ENCODE assay signal across 17 cellular contexts in the genomic region with DNA sequence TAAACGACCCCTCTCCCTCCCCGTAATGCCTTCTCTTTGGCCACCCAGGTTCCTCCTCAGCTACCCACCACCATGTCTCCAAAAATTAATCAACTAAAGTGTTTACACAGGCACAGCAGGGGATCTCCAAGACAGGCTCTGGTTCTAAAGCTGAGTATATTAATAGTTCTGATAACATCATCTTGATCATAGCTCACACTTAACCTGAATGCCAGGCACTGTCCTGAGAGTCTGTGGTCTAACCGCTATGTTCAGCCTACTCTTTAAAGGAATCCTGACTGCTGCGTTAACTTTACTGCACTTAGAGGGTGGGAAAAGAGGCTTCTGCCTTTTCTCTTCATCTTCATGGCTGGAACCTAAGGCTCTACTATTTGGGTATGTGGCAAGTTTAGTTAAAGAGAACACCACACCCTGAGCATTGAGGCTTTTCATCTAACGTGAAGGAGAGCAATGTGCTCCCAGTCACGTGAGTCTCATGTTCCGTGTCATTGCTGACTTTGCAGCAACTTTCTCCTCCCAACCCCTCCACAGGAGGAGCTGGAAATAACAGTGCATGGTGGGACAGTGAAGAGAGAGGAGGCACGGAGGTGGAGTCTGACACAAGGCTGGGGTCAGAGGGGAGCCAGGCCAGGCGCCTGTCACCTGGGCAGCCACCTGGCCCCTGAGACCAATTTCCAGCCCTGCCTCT.
DNase-seq lines count a peak whose midpoint lies in the region; ATAC-seq, FAIRE-seq and TF ChIP-seq lines count a peak whose summit lies in the region.
"Had no signal": no experiment of that assay in that cellular context is flagged by ENCODE, and none has a peak within 500 bp of the region (broad histone marks: within the 10 kb centered on the region; RNA-seq: fewer than 3 reads in every experiment).

No MANE protein-coding gene starts in this region.

- H3K4me1 Mint-ChIP-seq in activated CD4-positive, alpha-beta memory T cell treated with anti-CD3 and anti-CD28 coated beads for 36 hours (ENCODE audit: low read depth), result peaks cover 36% of the 10 kb centered on the region

- CTCF ChIA-PET in activated CD4-positive, alpha-beta memory T cell treated with anti-CD3 and anti-CD28 coated beads for 36 hours (lab: Charles Lee), result interaction anchor here (0.6 kb wide), 1 partner anchor 398 kb away, joined by 3 read pairs; no protein-coding TSS in a partner anchor

- H3K36me3 ChIP-seq in DND-41 (ENCODE audit: insufficient read depth, low read length) (no peaks in the 10 kb centered on the region), kidney (ENCODE audit: control insufficient read depth in 1 of 2, insufficient read depth in 2 of 2, low read length in 2 of 2) (no peaks in the 10 kb centered on the region), esophagus muscularis mucosa (no peaks in the 10 kb centered on the region)
- H3K36me3 ChIP-seq: neutrophil, suprapubic skin had no signal

- H3K4me1 ChIP-seq in DND-41 (ENCODE audit: insufficient read depth, low read length), result peaks cover 30% of the 10 kb centered on the region
- peaks cover 0 to 5% of the 10 kb centered on the region in 2 donors for H3K4me1 ChIP-seq in kidney (ENCODE audit: control insufficient read depth in 1 of 2, insufficient read depth in 1 of 2, low read depth in 1 of 2, low read length in 2 of 2)
- peaks cover 3 to 13% (median 8%) of the 10 kb centered on the region in 4 donors for H3K4me1 ChIP-seq in esophagus muscularis mucosa

- FAIRE-seq in kidney (lab: Jason Lieb, UNC), result no peak
- FAIRE-seq: islet of Langerhans, RCC 7860 had no signal

- H3K9me3 Mint-ChIP-seq in activated CD4-positive, alpha-beta memory T cell treated with anti-CD3 and anti-CD28 coated beads for 36 hours, result no peaks in the 10 kb centered on the region
- H3K9me3 Mint-ChIP-seq: activated naive CD4-positive, alpha-beta T cell treated with anti-CD3 and anti-CD28 coated beads for 36 hours had no signal

- H2AFZ ChIP-seq in DND-41 (ENCODE audit: low read depth, low read length), result peak overlapping the region; percentile 66

- H3K27me3 ChIP-seq in DND-41 (ENCODE audit: insufficient read depth, low read length, poor library complexity) (no peaks in the 10 kb centered on the region), dorsolateral prefrontal cortex (no peaks in the 10 kb centered on the region), esophagus muscularis mucosa (no peaks in the 10 kb centered on the region)
- H3K27me3 ChIP-seq: neutrophil, suprapubic skin had no signal

- H3K4me2 ChIP-seq in DND-41 (ENCODE audit: insufficient read depth, low read length), result peak overlapping the region; percentile 60

- POLR2A ChIA-PET in activated CD4-positive, alpha-beta memory T cell treated with anti-CD3 and anti-CD28 coated beads for 36 hours (lab: Charles Lee), result no interaction called here

- no peaks in the 10 kb centered on the region for H3K36me3 Mint-ChIP-seq in activated CD4-positive, alpha-beta memory T cell treated with anti-CD3 and anti-CD28 coated beads for 36 hours

- ATAC-seq in DND-41 (ENCODE audit: insufficient read depth, low read depth) (peak; percentile 80), HG03565 (IDR thresholded peaks at IDR 0.05; ENCODE audit: unreplicated experiment) (no peak)

- no peaks in the 10 kb centered on the region for H3K79me2 ChIP-seq in DND-41 (ENCODE audit: insufficient read depth, low read length)

- no peaks in the 10 kb centered on the region for H3K9me3 ChIP-seq in DND-41 (ENCODE audit: insufficient read depth, low read length, severe bottlenecking)
- no peaks in the 10 kb centered on the region for H3K9me3 ChIP-seq in kidney (ENCODE audit: control insufficient read depth in 1 of 2, low read length in 2 of 2)
- no peaks in the 10 kb centered on the region for H3K9me3 ChIP-seq in esophagus muscularis mucosa
- H3K9me3 ChIP-seq: neutrophil, suprapubic skin had no signal

- no peak for TF ChIP-seq CTCF in DND-41 (IDR thresholded peaks at IDR 0.05; ENCODE audit: borderline replicate concordance, extremely low read depth, low read length, poor library complexity, severe bottlenecking)
- TF ChIP-seq CTCF in kidney (IDR thresholded peaks at IDR 0.05; ENCODE audit: borderline replicate concordance, extremely low read depth, insufficient read depth), result no peak
- no peak for TF ChIP-seq CTCF in dorsolateral prefrontal cortex (IDR thresholded peaks at IDR 0.05 in 54 of 56, conservative IDR thresholded peaks at IDR 0.05 in 2 of 56; ENCODE audit: low read depth in 1 of 56, partially characterized antibody in 56 of 56)
- no peak for TF ChIP-seq CTCF in esophagus muscularis mucosa (IDR thresholded peaks at IDR 0.05)

- H3K9ac ChIP-seq in DND-41 (ENCODE audit: low read depth, low read length) (peak overlapping the region; percentile 46), kidney (ENCODE audit: low read length in 2 of 2) (no peak overlapping the region)

- intact Hi-C loops in activated CD4-positive, alpha-beta memory T cell treated with anti-CD3 and anti-CD28 coated beads for 36 hours (cut with micrococcal nuclease), result loop anchor here (2.0 to 10.0 kb wide), 6 partner anchors 86 to 757 kb away; a partner anchor contains a TSS
- intact Hi-C loops in kidney (cut with DNase I) (no loop called here), dorsolateral prefrontal cortex (cut with DNase I) (no loop called here), esophagus muscularis mucosa (cut with DNase I) (no loop called here)

- peak overlapping the region; percentile 85 for H3K27ac ChIP-seq in DND-41 (ENCODE audit: low read length)
- peak overlapping the region; percentile 6 to 18 for H3K27ac ChIP-seq in kidney (ENCODE audit: low read depth in 2 of 2, low read length in 2 of 2)
- H3K27ac ChIP-seq in dorsolateral prefrontal cortex, result peak overlapping the region in 8 of 59 donors; percentile 19 to 47 (median 36)
- no peak overlapping the region for H3K27ac ChIP-seq in esophagus muscularis mucosa (replicated peaks in 1 of 4)
- H3K27ac ChIP-seq: neutrophil, suprapubic skin had no signal

- TF ChIP-seq EP300 in esophagus muscularis mucosa (IDR thresholded peaks at IDR 0.05), result no peak

- DNase-seq in AG08395 (ENCODE audit: low spot score) (peak; percentile 4), DND-41 (peak; percentile 62), kidney (no peak), dorsolateral prefrontal cortex (no peak), hypothalamus (lab: John Stamatoyannopoulos, UW) (no peak), esophagus muscularis mucosa (ENCODE audit: extremely low spot score) (no peak)
- peak; percentile 26 for DNase-seq in activated CD4-positive, alpha-beta memory T cell treated with anti-CD3 and anti-CD28 coated beads for 36 hours
- DNase-seq: cerebellar nuclear complex, DMS153, NCI-H2107, NCI-H69 had no signal

- H4K20me1 ChIP-seq in DND-41 (ENCODE audit: insufficient read depth, low read length), result no peaks in the 10 kb centered on the region

- no peak overlapping the region for H3K4me3 Mint-ChIP-seq in activated CD4-positive, alpha-beta memory T cell treated with anti-CD3 and anti-CD28 coated beads for 36 hours
- H3K4me3 Mint-ChIP-seq: activated naive CD4-positive, alpha-beta T cell treated with anti-CD3 and anti-CD28 coated beads for 36 hours had no signal

- H3K27ac Mint-ChIP-seq in activated CD4-positive, alpha-beta memory T cell treated with anti-CD3 and anti-CD28 coated beads for 36 hours, result peak overlapping the region; percentile 67
- H3K27ac Mint-ChIP-seq: activated naive CD4-positive, alpha-beta T cell treated with anti-CD3 and anti-CD28 coated beads for 36 hours had no signal

- no peak for TF ChIP-seq POLR2A in esophagus muscularis mucosa (IDR thresholded peaks at IDR 0.05; ENCODE audit: low read depth)

- H3K4me3 ChIP-seq in DND-41 (ENCODE audit: low read depth in 1 of 2, low read length in 2 of 2) (peak overlapping the region in 1 of 2 experiments; percentile 41; a peak in 2 of 4 replicates), kidney (ENCODE audit: low read length in 2 of 2) (no peak overlapping the region), dorsolateral prefrontal cortex (no peak overlapping the region), esophagus muscularis mucosa (no peak overlapping the region)
- H3K4me3 ChIP-seq: suprapubic skin had no signal

- 46% methylated on average over 9 of the region's 9 CpGs for WGBS in esophagus muscularis mucosa

- H3K27me3 Mint-ChIP-seq in activated CD4-positive, alpha-beta memory T cell treated with anti-CD3 and anti-CD28 coated beads for 36 hours, result no peaks in the 10 kb centered on the region

Comparison
In these comparisons a context has a peak if more than half of its experiments do, and no peak if none do; other contexts are left out.
1. DNase-seq: peak in AG08395 (single experiment), DND-41 (single experiment) and activated CD4-positive, alpha-beta memory T cell treated with anti-CD3 and anti-CD28 coated beads for 36 hours (single experiment); none in kidney (single experiment), dorsolateral prefrontal cortex (0 of 10), hypothalamus (0 of 51) and esophagus muscularis mucosa (single experiment).
2. H3K27ac ChIP-seq: peak in DND-41 (single experiment) and kidney (2 of 2); none in esophagus muscularis mucosa (0 of 4).